Comparison of ENCODE assay signal across 2 cellular contexts in the genomic region with DNA sequence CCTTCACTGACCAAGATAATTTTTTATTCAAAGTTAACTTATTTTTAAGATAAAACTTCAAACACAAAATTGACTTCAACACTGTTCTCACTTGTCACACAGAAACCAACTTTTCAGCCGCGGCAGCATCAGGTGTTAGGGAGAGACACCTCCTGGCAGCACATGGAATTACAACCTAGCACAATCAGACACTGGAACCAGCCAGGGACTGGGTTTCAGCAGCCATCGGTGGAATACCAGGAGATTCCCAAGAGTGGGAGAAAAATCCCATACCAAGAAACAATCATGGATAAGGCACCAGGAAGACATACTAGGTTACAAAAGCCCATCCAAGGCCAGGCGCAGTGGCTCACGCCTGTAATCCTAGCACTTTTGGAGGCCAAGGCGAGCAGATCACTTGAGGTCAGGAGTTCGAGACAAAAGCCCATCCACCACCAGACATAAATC.
TF ChIP-seq lines count a peak whose summit lies in the region.

No MANE protein-coding gene starts in this region.

TF ChIP-seq in GM23338, 12 proteins besides CTCF, POLR2A, EP300 and RAD21:
- TF ChIP-seq ZNF114 (CRISPR knock-in tag; IDR thresholded peaks at IDR 0.05) (no peak), CREB1 (CRISPR knock-in tag; IDR thresholded peaks at IDR 0.05; ENCODE audit: low read depth) (no peak), EZH2phosphoT487 (IDR thresholded peaks at IDR 0.05; ENCODE audit: unreplicated experiment) (no peak), NANOG (IDR thresholded peaks at IDR 0.05; ENCODE audit: borderline replicate concordance) (no peak), EZH2 (IDR thresholded peaks at IDR 0.05; ENCODE audit: low read depth, unreplicated experiment) (no peak)
- TF ChIP-seq, protein P1, sequence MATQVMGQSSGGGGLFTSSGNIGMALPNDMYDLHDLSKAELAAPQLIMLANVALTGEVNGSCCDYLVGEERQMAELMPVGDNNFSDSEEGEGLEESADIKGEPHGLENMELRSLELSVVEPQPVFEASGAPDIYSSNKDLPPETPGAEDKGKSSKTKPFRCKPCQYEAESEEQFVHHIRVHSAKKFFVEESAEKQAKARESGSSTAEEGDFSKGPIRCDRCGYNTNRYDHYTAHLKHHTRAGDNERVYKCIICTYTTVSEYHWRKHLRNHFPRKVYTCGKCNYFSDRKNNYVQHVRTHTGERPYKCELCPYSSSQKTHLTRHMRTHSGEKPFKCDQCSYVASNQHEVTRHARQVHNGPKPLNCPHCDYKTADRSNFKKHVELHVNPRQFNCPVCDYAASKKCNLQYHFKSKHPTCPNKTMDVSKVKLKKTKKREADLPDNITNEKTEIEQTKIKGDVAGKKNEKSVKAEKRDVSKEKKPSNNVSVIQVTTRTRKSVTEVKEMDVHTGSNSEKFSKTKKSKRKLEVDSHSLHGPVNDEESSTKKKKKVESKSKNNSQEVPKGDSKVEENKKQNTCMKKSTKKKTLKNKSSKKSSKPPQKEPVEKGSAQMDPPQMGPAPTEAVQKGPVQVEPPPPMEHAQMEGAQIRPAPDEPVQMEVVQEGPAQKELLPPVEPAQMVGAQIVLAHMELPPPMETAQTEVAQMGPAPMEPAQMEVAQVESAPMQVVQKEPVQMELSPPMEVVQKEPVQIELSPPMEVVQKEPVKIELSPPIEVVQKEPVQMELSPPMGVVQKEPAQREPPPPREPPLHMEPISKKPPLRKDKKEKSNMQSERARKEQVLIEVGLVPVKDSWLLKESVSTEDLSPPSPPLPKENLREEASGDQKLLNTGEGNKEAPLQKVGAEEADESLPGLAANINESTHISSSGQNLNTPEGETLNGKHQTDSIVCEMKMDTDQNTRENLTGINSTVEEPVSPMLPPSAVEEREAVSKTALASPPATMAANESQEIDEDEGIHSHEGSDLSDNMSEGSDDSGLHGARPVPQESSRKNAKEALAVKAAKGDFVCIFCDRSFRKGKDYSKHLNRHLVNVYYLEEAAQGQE (IDR thresholded peaks at IDR 0.05; ENCODE audit: unreplicated experiment): no peak
- TF ChIP-seq, protein P2, sequence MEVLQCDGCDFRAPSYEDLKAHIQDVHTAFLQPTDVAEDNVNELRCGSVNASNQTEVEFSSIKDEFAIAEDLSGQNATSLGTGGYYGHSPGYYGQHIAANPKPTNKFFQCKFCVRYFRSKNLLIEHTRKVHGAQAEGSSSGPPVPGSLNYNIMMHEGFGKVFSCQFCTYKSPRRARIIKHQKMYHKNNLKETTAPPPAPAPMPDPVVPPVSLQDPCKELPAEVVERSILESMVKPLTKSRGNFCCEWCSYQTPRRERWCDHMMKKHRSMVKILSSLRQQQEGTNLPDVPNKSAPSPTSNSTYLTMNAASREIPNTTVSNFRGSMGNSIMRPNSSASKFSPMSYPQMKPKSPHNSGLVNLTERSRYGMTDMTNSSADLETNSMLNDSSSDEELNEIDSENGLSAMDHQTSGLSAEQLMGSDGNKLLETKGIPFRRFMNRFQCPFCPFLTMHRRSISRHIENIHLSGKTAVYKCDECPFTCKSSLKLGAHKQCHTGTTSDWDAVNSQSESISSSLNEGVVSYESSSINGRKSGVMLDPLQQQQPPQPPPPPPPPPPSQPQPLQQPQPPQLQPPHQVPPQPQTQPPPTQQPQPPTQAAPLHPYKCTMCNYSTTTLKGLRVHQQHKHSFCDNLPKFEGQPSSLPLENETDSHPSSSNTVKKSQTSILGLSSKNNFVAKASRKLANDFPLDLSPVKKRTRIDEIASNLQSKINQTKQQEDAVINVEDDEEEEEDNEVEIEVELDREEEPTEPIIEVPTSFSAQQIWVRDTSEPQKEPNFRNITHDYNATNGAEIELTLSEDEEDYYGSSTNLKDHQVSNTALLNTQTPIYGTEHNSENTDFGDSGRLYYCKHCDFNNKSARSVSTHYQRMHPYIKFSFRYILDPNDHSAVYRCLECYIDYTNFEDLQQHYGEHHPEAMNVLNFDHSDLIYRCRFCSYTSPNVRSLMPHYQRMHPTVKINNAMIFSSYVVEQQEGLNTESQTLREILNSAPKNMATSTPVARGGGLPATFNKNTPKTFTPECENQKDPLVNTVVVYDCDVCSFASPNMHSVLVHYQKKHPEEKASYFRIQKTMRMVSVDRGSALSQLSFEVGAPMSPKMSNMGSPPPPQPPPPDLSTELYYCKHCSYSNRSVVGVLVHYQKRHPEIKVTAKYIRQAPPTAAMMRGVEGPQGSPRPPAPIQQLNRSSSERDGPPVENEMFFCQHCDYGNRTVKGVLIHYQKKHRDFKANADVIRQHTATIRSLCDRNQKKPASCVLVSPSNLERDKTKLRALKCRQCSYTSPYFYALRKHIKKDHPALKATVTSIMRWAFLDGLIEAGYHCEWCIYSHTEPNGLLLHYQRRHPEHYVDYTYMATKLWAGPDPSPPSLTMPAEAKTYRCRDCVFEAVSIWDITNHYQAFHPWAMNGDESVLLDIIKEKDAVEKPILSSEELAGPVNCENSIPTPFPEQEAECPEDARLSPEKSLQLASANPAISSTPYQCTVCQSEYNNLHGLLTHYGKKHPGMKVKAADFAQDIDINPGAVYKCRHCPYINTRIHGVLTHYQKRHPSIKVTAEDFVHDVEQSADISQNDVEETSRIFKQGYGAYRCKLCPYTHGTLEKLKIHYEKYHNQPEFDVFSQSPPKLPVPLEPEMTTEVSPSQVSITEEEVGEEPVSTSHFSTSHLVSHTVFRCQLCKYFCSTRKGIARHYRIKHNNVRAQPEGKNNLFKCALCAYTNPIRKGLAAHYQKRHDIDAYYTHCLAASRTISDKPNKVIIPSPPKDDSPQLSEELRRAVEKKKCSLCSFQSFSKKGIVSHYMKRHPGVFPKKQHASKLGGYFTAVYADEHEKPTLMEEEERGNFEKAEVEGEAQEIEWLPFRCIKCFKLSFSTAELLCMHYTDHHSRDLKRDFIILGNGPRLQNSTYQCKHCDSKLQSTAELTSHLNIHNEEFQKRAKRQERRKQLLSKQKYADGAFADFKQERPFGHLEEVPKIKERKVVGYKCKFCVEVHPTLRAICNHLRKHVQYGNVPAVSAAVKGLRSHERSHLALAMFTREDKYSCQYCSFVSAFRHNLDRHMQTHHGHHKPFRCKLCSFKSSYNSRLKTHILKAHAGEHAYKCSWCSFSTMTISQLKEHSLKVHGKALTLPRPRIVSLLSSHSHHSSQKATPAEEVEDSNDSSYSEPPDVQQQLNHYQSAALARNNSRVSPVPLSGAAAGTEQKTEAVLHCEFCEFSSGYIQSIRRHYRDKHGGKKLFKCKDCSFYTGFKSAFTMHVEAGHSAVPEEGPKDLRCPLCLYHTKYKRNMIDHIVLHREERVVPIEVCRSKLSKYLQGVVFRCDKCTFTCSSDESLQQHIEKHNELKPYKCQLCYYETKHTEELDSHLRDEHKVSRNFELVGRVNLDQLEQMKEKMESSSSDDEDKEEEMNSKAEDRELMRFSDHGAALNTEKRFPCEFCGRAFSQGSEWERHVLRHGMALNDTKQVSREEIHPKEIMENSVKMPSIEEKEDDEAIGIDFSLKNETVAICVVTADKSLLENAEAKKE (CRISPR knock-in tag; IDR thresholded peaks at IDR 0.05): no peak

TF ChIP-seq in H1, 55 proteins besides CTCF, POLR2A, EP300 and RAD21:
- TF ChIP-seq SIX5 (IDR thresholded peaks at IDR 0.05; ENCODE audit: low read depth, low read length) (no peak), TEAD4 (IDR thresholded peaks at IDR 0.05; ENCODE audit: low read depth, low read length) (0 out of 2 replicates have a peak, but pooled peaks have one; percentile 38), YY1 (IDR thresholded peaks at IDR 0.05; ENCODE audit: low read depth, low read length) (peak; percentile 47; the same call in 1 of the 2 replicates)
